ENCODE assay signal across 8 cellular contexts in the genomic region with DNA sequence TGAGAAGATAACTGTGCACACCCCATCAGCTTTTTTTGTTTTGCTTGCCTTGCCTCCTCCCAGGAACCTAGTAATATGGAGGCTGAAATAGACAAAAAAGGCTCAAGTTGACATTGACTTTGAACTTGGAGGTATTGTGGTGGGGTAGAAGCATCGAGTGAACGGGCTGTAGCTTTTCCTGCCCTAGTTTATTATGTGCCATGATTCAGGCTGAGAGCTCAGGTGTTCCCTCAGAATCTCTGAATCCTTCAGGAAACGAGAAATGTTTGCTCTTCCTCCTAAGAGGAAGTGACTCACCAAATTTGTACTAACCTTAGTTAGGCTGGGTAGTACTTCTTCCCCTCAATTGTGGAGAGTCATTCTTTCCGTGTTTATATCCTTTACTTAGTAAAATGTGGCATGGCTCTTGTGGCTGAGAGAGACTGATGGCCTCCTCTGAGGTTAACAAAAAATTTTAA.
DNase-seq lines count a peak whose midpoint lies in the region; ATAC-seq, FAIRE-seq and TF ChIP-seq lines count a peak whose summit lies in the region.

No MANE protein-coding gene starts in this region.

- H3K27ac ChIP-seq in lung (ENCODE audit: low read depth in 1 of 2, low read length in 1 of 2): peak overlapping the region; percentile 72 to 90

- 10 to 15% methylated on average over 4 of the region's 4 CpGs for WGBS in lung, 2 donors

- FAIRE-seq in HTR-8/SVneo (lab: Jason Lieb, UNC): no peak

- peaks cover 8 to 11% of the 10 kb centered on the region in 2 donors for H3K4me1 ChIP-seq in lung (ENCODE audit: control insufficient read depth in 2 of 2, insufficient read depth in 2 of 2, low read length in 2 of 2)

- DNase-seq in GM04503 (ENCODE audit: low read depth) (peak; percentile 52), HTR-8/SVneo (ENCODE audit: insufficient read length, low spot score) (peak; percentile 30), astrocyte of the hippocampus (ENCODE audit: low read depth, low spot score) (peak; percentile 49), lung (ENCODE audit: low spot score) (no peak), foreskin melanocyte (no peak), GOT3 (lab: John Stamatoyannopoulos, UW) (no peak), epidermal melanocyte (ENCODE audit: insufficient read length, low spot score) (no peak)

- no peaks in the 10 kb centered on the region for H3K36me3 ChIP-seq in lung (ENCODE audit: control insufficient read depth in 2 of 2, insufficient read depth in 2 of 2, low read length in 2 of 2)

- H3K4me3 ChIP-seq in lung: no peak overlapping the region

- H3K9me3 ChIP-seq in lung (ENCODE audit: control insufficient read depth in 2 of 2, insufficient read depth in 1 of 2, low read length in 1 of 2): no peaks in the 10 kb centered on the region

- ATAC-seq in lung (ENCODE audit: insufficient read depth, low FRiP score): peak; percentile 77
- no peak for ATAC-seq in GM19328 (IDR thresholded peaks at IDR 0.05; ENCODE audit: unreplicated experiment)

- TF ChIP-seq CTCF in lung (IDR thresholded peaks at IDR 0.05; ENCODE audit: control extremely low read depth, extremely low read depth): no peak

- H3K27me3 ChIP-seq in lung (ENCODE audit: control insufficient read depth, insufficient read depth): no peaks in the 10 kb centered on the region

Comparison
In these comparisons a context has a peak if more than half of its experiments do, and no peak if none do; other contexts are left out.
1. DNase-seq: peak in GM04503 (single experiment), HTR-8/SVneo (single experiment) and astrocyte of the hippocampus (single experiment); none in lung (single experiment), foreskin melanocyte (single experiment), GOT3 (single experiment) and epidermal melanocyte (single experiment).